10 cellular contexts compared by ENCODE assay signal in the genomic region with DNA sequence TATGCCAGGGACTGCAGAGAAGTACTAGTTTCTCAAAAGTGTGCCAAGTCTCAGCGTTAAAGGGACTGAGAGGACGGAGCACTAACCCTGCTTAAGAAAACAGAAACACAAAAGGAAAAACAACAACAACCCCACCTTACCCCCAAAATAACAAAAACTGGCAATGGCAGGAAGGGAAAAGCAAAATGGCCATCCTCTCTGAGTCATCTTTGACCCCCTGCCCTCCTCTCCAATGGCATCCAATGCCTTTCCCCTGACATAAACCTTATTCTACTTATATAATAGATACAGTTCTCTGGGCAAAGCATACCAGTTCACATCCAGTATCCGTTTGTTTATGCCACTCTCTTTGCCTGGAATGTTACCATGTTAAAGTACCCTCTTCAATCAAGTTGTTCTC. TPM values are rescaled to one million over a fixed set of nuclear protein-coding genes. Genes with fewer than 3 reads are reported as not detected.
DNase-seq lines count a peak whose midpoint lies in the region; ATAC-seq, FAIRE-seq and TF ChIP-seq lines count a peak whose summit lies in the region.
"Had no signal": no experiment of that assay in that cellular context is flagged by ENCODE, and none has a peak within 500 bp of the region (broad histone marks: within the 10 kb centered on the region; RNA-seq: fewer than 3 reads in every experiment).

No MANE protein-coding gene starts in this region.

- H2BK12ac ChIP-seq in H1 (ENCODE audit: low read depth, low read length), result no peak overlapping the region

- H3K27ac ChIP-seq in Panc1 (ENCODE audit: low read length) (peak overlapping the region; percentile 90), H1 (ENCODE audit: low read depth, low read length) (no peak overlapping the region), psoas muscle (no peak overlapping the region), ovary (no peak overlapping the region)
- H3K27ac ChIP-seq: thoracic aorta had no signal

- no peak overlapping the region for H3K23ac ChIP-seq in H1 (ENCODE audit: insufficient read length)

- TF ChIP-seq CTCF in Panc1 (IDR thresholded peaks at IDR 0.05) (no peak), H1 (IDR thresholded peaks at IDR 0.05; ENCODE audit: control extremely low read depth in 1 of 3, insufficient read depth in 1 of 3, low read depth in 1 of 3, low read length in 3 of 3) (no peak), psoas muscle (IDR thresholded peaks at IDR 0.05) (no peak), ovary (IDR thresholded peaks at IDR 0.05) (no peak), GM10266 (IDR thresholded peaks at IDR 0.05; ENCODE audit: control insufficient read depth, insufficient read depth, low read depth, missing control alignments) (no peak)

- H3K9me3 ChIP-seq in Panc1 (ENCODE audit: control insufficient read depth, insufficient read depth, low read depth, low read length) (no peaks in the 10 kb centered on the region), H1 (ENCODE audit: insufficient read depth in 2 of 2, low read depth in 1 of 2, low read length in 1 of 2) (no peaks in the 10 kb centered on the region), psoas muscle (no peaks in the 10 kb centered on the region), ovary (no peaks in the 10 kb centered on the region)
- H3K9me3 ChIP-seq: thoracic aorta had no signal

- H3K27me3 Mint-ChIP-seq in activated CD4-positive, alpha-beta T cell treated with anti-CD3 and anti-CD28 coated beads for 36 hours, result no peaks in the 10 kb centered on the region

- H3K36me3 Mint-ChIP-seq in activated CD4-positive, alpha-beta T cell treated with anti-CD3 and anti-CD28 coated beads for 36 hours (ENCODE audit: low read depth), result peaks cover 18% of the 10 kb centered on the region

- no peaks in the 10 kb centered on the region for H3K23me2 ChIP-seq in H1 (ENCODE audit: low read depth, low read length)

- no peak overlapping the region for H3K56ac ChIP-seq in H1 (replicated peaks; ENCODE audit: insufficient read length, low read depth, low read length)

- H3K4me1 ChIP-seq in Panc1 (ENCODE audit: control insufficient read depth, insufficient read depth, low read length), result peaks cover 23% of the 10 kb centered on the region
- H3K4me1 ChIP-seq in H1 (replicated peaks in 1 of 4; ENCODE audit: control insufficient read depth in 3 of 4, insufficient read depth in 4 of 4, low read length in 3 of 4), result peaks cover 0 to 3% (median 1%) of the 10 kb centered on the region in 4 experiments; a peak in 2 of 7 replicates
- H3K4me1 ChIP-seq in psoas muscle, result peaks cover 11% of the 10 kb centered on the region
- peaks cover 5% of the 10 kb centered on the region for H3K4me1 ChIP-seq in ovary (ENCODE audit: insufficient read depth)

- peak overlapping the region; percentile 89 for H3K4me3 Mint-ChIP-seq in activated CD4-positive, alpha-beta T cell treated with anti-CD3 and anti-CD28 coated beads for 36 hours

- ATAC-seq in activated CD4-positive, alpha-beta T cell treated with anti-CD3 and anti-CD28 coated beads for 36 hours, result no peak
- no peak for ATAC-seq in Panc1
- no peak for ATAC-seq in psoas muscle

- no peak overlapping the region for H4K91ac ChIP-seq in H1 (replicated peaks; ENCODE audit: insufficient read length, low read length)

- intact Hi-C loops in activated CD4-positive, alpha-beta T cell treated with anti-CD3 and anti-CD28 coated beads for 36 hours (cut with DNase I, micrococcal nuclease), result loop anchor here in 1 of 2 experiments (5.0 kb wide), 4 partner anchors 625 to 1765 kb away; a partner anchor contains a TSS
- intact Hi-C loops in Panc1 (cut with micrococcal nuclease; ENCODE audit: unreplicated experiment), result no loop called here
- intact Hi-C loops in psoas muscle (cut with DNase I), result no loop called here
- intact Hi-C loops in ovary (cut with DNase I), result no loop called here

- H2BK120ac ChIP-seq in H1 (replicated peaks; ENCODE audit: low read depth, low read length), result no peak overlapping the region

- H3K14ac ChIP-seq in H1 (ENCODE audit: insufficient read length), result no peak overlapping the region

- TF ChIP-seq POLR2A in H1 (IDR thresholded peaks at IDR 0.05; ENCODE audit: control extremely low read depth in 1 of 2, low read depth in 2 of 2, low read length in 2 of 2) (no peak), ovary (IDR thresholded peaks at IDR 0.05) (no peak)

- CTCF ChIA-PET in activated CD4-positive, alpha-beta T cell treated with anti-CD3 and anti-CD28 coated beads for 36 hours (lab: Charles Lee), result no interaction called here
- CTCF ChIA-PET in Panc1 (lab: Charles Lee), result no interaction called here
- CTCF ChIA-PET in H1 (lab: Charles Lee; ENCODE audit: partially characterized antibody), result interaction anchor here (0.6 to 0.7 kb wide), 3 partner anchors 94 to 825 kb away, joined by 3 read pairs; no protein-coding TSS in a partner anchor

- in situ Hi-C loops in Panc1 (cut with HindIII; ENCODE audit: low pct_unique_long_range_greater_than_20kb, low sequenced_read_pairs), result no loop called here

- H3K79me2 ChIP-seq in H1 (ENCODE audit: control insufficient read depth in 1 of 2, insufficient read depth in 2 of 2, low read length in 2 of 2), result peaks cover 10 to 60% of the 10 kb centered on the region in 2 experiments

- H3K36me3 ChIP-seq in Panc1 (ENCODE audit: control insufficient read depth, insufficient read depth, low read length), result peaks cover 6% of the 10 kb centered on the region; the same call in 1 of the 2 replicates
- H3K36me3 ChIP-seq in H1 (ENCODE audit: control insufficient read depth in 2 of 4, insufficient read depth in 4 of 4, low read length in 3 of 4), result no peaks in the 10 kb centered on the region; a peak in 1 of 8 replicates
- peaks cover 0 to 18% of the 10 kb centered on the region in 2 donors for H3K36me3 ChIP-seq in psoas muscle (ENCODE audit: insufficient read depth in 1 of 2, low read depth in 1 of 2)
- peaks cover 2% of the 10 kb centered on the region for H3K36me3 ChIP-seq in ovary
- H3K36me3 ChIP-seq: thoracic aorta had no signal

- peak overlapping the region; percentile 65 to 87; a peak in 3 of 4 replicates for H3K4me2 ChIP-seq in H1 (ENCODE audit: insufficient read depth in 1 of 2, low read depth in 2 of 2, low read length in 2 of 2)

- H3K4me3 ChIP-seq in Panc1 (ENCODE audit: low read depth in 2 of 2, low read length in 2 of 2) (peak overlapping the region; percentile 94 to 98), H1 (ENCODE audit: extremely low read depth in 1 of 4, insufficient read depth in 2 of 4, low read depth in 3 of 4, low read length in 4 of 4) (peak overlapping the region in 1 of 4 experiments; percentile 98; a peak in 3 of 8 replicates), psoas muscle (peak overlapping the region; percentile 89), ovary (no peak overlapping the region)

- FAIRE-seq in H1 (lab: Jason Lieb, UNC), result no peak

- POLR2A ChIA-PET in activated CD4-positive, alpha-beta T cell treated with anti-CD3 and anti-CD28 coated beads for 36 hours (lab: Charles Lee), result no interaction called here
- POLR2A ChIA-PET in Panc1 (lab: Charles Lee), result no interaction called here
- POLR2A ChIA-PET in H1 (lab: Charles Lee; ENCODE audit: partially characterized antibody), result no interaction called here

- BruUV-seq in Panc1 (replicated peaks; lab: Mats Ljungman, UMichigan), result no TSS peak

- no peak overlapping the region for H3K9ac ChIP-seq in H1 (replicated peaks in 1 of 4; ENCODE audit: extremely low read depth in 1 of 4, low read depth in 3 of 4, low read length in 3 of 4)

- H4K20me1 ChIP-seq in H1 (replicated peaks in 1 of 2; ENCODE audit: control insufficient read depth in 1 of 2, insufficient read depth in 2 of 2, low read length in 2 of 2), result no peaks in the 10 kb centered on the region

- no peak overlapping the region for H3K4ac ChIP-seq in H1 (replicated peaks; ENCODE audit: insufficient read length, low read depth, low read length)

- H3K27me3 ChIP-seq in Panc1 (ENCODE audit: control insufficient read depth, insufficient read depth, low read length), result no peaks in the 10 kb centered on the region; the same call in 1 of the 2 replicates
- H3K27me3 ChIP-seq in H1 (replicated peaks in 1 of 4; ENCODE audit: control insufficient read depth in 3 of 4, extremely low read depth in 1 of 4, insufficient read depth in 3 of 4, low read length in 3 of 4), result no peaks in the 10 kb centered on the region
- no peaks in the 10 kb centered on the region for H3K27me3 ChIP-seq in psoas muscle (ENCODE audit: insufficient read depth in 3 of 3, low read length in 2 of 3)
- no peaks in the 10 kb centered on the region for H3K27me3 ChIP-seq in ovary

- H4K5ac ChIP-seq in H1 (ENCODE audit: insufficient read length, low read depth, low read length), result no peak overlapping the region

- no peaks in the 10 kb centered on the region for H3K9me3 Mint-ChIP-seq in activated CD4-positive, alpha-beta T cell treated with anti-CD3 and anti-CD28 coated beads for 36 hours (ENCODE audit: low read depth)

- no peak for TF ChIP-seq RAD21 in H1 (IDR thresholded peaks at IDR 0.05 in 1 of 2, conservative IDR thresholded peaks at IDR 0.05 in 1 of 2; ENCODE audit: low read depth in 2 of 2, low read length in 2 of 2)

- no peak overlapping the region for H2AK5ac ChIP-seq in H1 (ENCODE audit: low read depth, low read length)

- no peak for DNase-seq in activated CD4-positive, alpha-beta T cell treated with anti-CD3 and anti-CD28 coated beads for 36 hours
- DNase-seq in activated CD4-positive, alpha-beta T cell treated with anti-CD3 and anti-CD28 coated beads for 4 hours, result no peak
- DNase-seq in Panc1 (ENCODE audit: low read depth, low spot score), result no peak
- DNase-seq in H1 (ENCODE audit: low read depth in 1 of 2, low spot score in 2 of 2), result no peak
- no peak for DNase-seq in psoas muscle
- no peak for DNase-seq in ovary
- no peak for DNase-seq in NCI-H510A treated with DMSO at 0.1 percent for 48 hours (lab: John Stamatoyannopoulos, UW)
- DNase-seq in GM10266 (ENCODE audit: extremely low spot score), result no peak
- DNase-seq: posterior cingulate gyrus had no signal

- H2BK5ac ChIP-seq in H1 (ENCODE audit: low read depth, low read length), result no peak overlapping the region

- no peak overlapping the region for H3K18ac ChIP-seq in H1 (ENCODE audit: extremely low read depth, low read length)

- TF ChIP-seq EP300 in H1 (IDR thresholded peaks at IDR 0.05; ENCODE audit: borderline replicate concordance in 1 of 2, low read depth in 2 of 2, low read length in 2 of 2) (no peak), ovary (IDR thresholded peaks at IDR 0.05) (no peak)

- no peak overlapping the region for H2BK20ac ChIP-seq in H1 (ENCODE audit: low read length)

- H4K8ac ChIP-seq in H1 (ENCODE audit: extremely low read depth, insufficient read depth, low read length), result no peak overlapping the region

- H3K27ac Mint-ChIP-seq in activated CD4-positive, alpha-beta T cell treated with anti-CD3 and anti-CD28 coated beads for 36 hours, result no peak overlapping the region

- H3K79me1 ChIP-seq in H1 (ENCODE audit: low read depth, low read length), result peaks cover 3% of the 10 kb centered on the region; the same call in 1 of the 2 replicates

- 87% methylated on average over 3 of the region's 3 CpGs; no CpG with 5 or more reads in 1 of the 2 experiments for WGBS in H1 (ENCODE audit: extremely low coverage in 1 of 2, insufficient coverage in 1 of 2, insufficient read length in 1 of 2, insufficient replicate concordance in 2 of 2, low coverage in 1 of 2, low lambda C conversion rate in 2 of 2, missing lambda C conversion rate in 1 of 2), 2 experiments
- WGBS in psoas muscle, 3 donors, result 52 to 59% (median 58%) methylated on average over 3 of the region's 3 CpGs
- WGBS in ovary, 3 donors, result 70 to 78% (median 76%) methylated on average over 3 of the region's 3 CpGs

- H2BK15ac ChIP-seq in H1 (ENCODE audit: low read length), result no peak overlapping the region

- H3K4me1 Mint-ChIP-seq in activated CD4-positive, alpha-beta T cell treated with anti-CD3 and anti-CD28 coated beads for 36 hours, result peaks cover 41% of the 10 kb centered on the region

- H2AFZ ChIP-seq in H1 (ENCODE audit: low read length), result no peak overlapping the region

RNA-seq across cellular contexts. Expression of a gene that starts 1.6 kb away (rescaled TPM):
- 10 to 100 TPM; 25.8 to 32.2 TPM for total RNA-seq in activated CD4-positive, alpha-beta T cell treated with anti-CD3 and anti-CD28 coated beads for 36 hours
- total RNA-seq in Panc1 (2021; ENCODE audit: unreplicated experiment) (20.7 TPM), psoas muscle (10 to 100 TPM in 3 of 4 donors, 1 to 10 TPM in 1; 5.9 to 13.2 (median 11.8) TPM), ovary (10 to 100 TPM in 6 of 7 donors, 1 to 10 TPM in 1; 9.5 to 23.5 (median 14.4) TPM)
- polyA plus RNA-seq in Panc1 (2012; ENCODE audit: insufficient read length), result 7.8 TPM
- total RNA-seq in H1 (2021; fragmentation: NEBNext Ultra II Directional; extraction: Animal tissue kit (Norgen Biotek cat#: 25700)), result 23.5 and 24.6 TPM in 2 replicates
- polyA plus RNA-seq in H1 (2011; rRNA removed) (5.9 and 11.2 TPM in 2 replicates), psoas muscle (10 to 100 TPM in 1 of 3 donors, 1 to 10 TPM in 2; 4.2 to 17.5 (median 7.9) TPM), ovary (1 to 10 TPM; 5.9 to 9.9 TPM)
- polyA plus RNA-seq in H1 (2011; cell fraction: cytosol; rRNA removed), result 11.1 TPM
- 5.0 TPM for polyA plus RNA-seq in H1 (2011; cell fraction: nucleus; rRNA removed)
- 8.1 to 15.9 TPM (median 10.4 TPM) in 4 replicates for polyA plus RNA-seq in H1 (2012, experiment 1 of 2)
- 1.4 TPM for polyA plus RNA-seq in H1 (2012, experiment 2 of 2)
- 28.3 TPM for polyA plus RNA-seq in H1 (2013, experiment 1 of 2)
- 30.6 TPM for polyA plus RNA-seq in H1 (2013, experiment 2 of 2)
- 13.7 and 15.9 TPM in 2 replicates for polyA minus RNA-seq in H1 (2011; rRNA and poly(A)+ RNA removed)
- polyA minus RNA-seq in H1 (2011; cell fraction: cytosol; rRNA and poly(A)+ RNA removed), result 8.7 TPM
- polyA minus RNA-seq in H1 (2011; cell fraction: nucleus; rRNA and poly(A)+ RNA removed), result 25.4 TPM
